Comparison of ENCODE assay signal across 1 cellular context in the genomic region with DNA sequence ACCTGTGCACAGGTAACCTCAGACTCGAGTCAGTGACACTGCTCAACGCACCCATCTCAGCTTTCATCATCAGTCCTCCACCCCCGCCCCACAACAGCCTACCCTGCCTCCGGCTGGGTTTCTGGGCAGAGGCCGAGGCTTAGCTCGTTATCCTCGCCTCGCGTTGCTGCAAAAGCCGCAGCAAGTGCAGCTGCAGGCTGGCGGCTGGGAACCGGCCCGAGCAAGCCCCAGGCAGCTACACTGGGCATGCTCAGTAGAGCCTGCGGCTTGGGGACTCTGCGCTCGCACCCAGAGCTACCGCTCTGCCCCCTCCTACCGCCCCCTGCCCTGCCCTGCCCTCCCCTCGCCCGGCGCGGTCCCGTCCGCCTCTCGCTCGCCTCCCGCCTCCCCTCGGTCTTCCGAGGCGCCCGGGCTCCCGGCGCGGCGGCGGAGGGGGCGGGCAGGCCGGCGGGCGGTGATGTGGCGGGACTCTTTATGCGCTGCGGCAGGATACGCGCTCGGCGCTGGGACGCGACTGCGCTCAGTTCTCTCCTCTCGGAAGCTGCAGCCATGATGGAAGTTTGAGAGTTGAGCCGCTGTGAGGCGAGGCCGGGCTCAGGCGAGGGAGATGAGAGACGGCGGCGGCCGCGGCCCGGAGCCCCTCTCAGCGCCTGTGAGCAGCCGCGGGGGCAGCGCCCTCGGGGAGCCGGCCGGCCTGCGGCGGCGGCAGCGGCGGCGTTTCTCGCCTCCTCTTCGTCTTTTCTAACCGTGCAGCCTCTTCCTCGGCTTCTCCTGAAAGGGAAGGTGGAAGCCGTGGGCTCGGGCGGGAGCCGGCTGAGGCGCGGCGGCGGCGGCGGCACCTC.
TF ChIP-seq lines count a peak whose summit lies in the region.

A gene with protein sequence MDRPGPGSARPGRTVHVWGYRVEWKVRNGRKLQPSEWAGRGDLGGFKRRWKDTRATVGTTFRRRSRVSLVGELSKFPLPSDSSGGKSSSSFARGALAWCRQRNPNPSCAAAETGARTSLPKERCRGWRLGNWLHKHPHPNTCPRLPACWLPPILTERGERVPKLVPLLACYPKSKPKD (minus strand): TSS at position 432 of the 842 bp plus-strand sequence. CDS start 1,046 bp downstream, outside the sequence.
TSS of gene PTEN (plus strand) at position 524 of the 842 bp plus-strand sequence. CDS start 845 bp downstream, outside the sequence.

TF ChIP-seq in GM12878, 131 proteins besides CTCF, POLR2A, EP300 and RAD21 (continued from another document and continues in another):
- TF ChIP-seq, protein P1, sequence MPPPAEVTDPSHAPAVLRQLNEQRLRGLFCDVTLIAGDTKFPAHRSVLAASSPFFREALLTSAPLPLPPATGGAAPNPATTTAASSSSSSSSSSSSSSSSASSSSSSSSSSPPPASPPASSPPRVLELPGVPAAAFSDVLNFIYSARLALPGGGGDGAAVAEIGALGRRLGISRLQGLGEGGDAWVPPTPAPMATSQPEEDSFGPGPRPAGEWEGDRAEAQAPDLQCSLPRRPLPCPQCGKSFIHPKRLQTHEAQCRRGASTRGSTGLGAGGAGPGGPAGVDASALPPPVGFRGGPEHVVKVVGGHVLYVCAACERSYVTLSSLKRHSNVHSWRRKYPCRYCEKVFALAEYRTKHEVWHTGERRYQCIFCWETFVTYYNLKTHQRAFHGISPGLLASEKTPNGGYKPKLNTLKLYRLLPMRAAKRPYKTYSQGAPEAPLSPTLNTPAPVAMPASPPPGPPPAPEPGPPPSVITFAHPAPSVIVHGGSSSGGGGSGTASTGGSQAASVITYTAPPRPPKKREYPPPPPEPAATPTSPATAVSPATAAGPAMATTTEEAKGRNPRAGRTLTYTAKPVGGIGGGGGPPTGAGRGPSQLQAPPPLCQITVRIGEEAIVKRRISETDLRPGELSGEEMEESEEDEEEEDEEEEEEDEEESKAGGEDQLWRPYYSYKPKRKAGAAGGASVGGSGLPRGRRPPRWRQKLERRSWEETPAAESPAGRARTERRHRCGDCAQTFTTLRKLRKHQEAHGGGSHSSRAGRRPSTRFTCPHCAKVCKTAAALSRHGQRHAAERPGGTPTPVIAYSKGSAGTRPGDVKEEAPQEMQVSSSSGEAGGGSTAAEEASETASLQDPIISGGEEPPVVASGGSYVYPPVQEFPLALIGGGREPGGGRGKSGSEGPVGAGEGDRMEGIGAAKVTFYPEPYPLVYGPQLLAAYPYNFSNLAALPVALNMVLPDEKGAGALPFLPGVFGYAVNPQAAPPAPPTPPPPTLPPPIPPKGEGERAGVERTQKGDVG (CRISPR knock-in tag; IDR thresholded peaks at IDR 0.05) = no peak
- no peak for TF ChIP-seq SIX5 (IDR thresholded peaks at IDR 0.05; ENCODE audit: low read depth, low read length, severe bottlenecking)
- TF ChIP-seq BCL11A (IDR thresholded peaks at IDR 0.05; ENCODE audit: low read depth, low read length) = no peak
- TF ChIP-seq, protein P2, sequence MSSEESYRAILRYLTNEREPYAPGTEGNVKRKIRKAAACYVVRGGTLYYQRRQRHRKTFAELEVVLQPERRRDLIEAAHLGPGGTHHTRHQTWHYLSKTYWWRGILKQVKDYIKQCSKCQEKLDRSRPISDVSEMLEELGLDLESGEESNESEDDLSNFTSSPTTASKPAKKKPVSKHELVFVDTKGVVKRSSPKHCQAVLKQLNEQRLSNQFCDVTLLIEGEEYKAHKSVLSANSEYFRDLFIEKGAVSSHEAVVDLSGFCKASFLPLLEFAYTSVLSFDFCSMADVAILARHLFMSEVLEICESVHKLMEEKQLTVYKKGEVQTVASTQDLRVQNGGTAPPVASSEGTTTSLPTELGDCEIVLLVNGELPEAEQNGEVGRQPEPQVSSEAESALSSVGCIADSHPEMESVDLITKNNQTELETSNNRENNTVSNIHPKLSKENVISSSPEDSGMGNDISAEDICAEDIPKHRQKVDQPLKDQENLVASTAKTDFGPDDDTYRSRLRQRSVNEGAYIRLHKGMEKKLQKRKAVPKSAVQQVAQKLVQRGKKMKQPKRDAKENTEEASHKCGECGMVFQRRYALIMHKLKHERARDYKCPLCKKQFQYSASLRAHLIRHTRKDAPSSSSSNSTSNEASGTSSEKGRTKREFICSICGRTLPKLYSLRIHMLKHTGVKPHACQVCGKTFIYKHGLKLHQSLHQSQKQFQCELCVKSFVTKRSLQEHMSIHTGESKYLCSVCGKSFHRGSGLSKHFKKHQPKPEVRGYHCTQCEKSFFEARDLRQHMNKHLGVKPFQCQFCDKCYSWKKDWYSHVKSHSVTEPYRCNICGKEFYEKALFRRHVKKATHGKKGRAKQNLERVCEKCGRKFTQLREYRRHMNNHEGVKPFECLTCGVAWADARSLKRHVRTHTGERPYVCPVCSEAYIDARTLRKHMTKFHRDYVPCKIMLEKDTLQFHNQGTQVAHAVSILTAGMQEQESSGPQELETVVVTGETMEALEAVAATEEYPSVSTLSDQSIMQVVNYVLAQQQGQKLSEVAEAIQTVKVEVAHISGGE (CRISPR knock-in tag; IDR thresholded peaks at IDR 0.05) = no peak
- peak; percentile 36 to 37; a peak in 3 of 4 replicates for TF ChIP-seq IKZF2 (IDR thresholded peaks at IDR 0.05)
- TF ChIP-seq, protein P3, sequence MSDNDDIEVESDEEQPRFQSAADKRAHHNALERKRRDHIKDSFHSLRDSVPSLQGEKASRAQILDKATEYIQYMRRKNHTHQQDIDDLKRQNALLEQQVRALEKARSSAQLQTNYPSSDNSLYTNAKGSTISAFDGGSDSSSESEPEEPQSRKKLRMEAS (IDR thresholded peaks at IDR 0.05; ENCODE audit: low read depth, low read length) = peak; percentile 82
- TF ChIP-seq IKZF1 (conservative IDR thresholded peaks at IDR 0.05) = peak; percentile 93
- TF ChIP-seq SMAD5 (IDR thresholded peaks at IDR 0.05; ENCODE audit: low read depth) = no peak
- no peak for TF ChIP-seq NR2C2 (IDR thresholded peaks at IDR 0.05; ENCODE audit: borderline replicate concordance, control insufficient read depth, insufficient read length, low read depth)
- TF ChIP-seq TCF12 (IDR thresholded peaks at IDR 0.05; ENCODE audit: low read depth, low read length) = peak; percentile 47; the same call in 1 of the 2 replicates
- peak; percentile 77 for TF ChIP-seq BCL3 (IDR thresholded peaks at IDR 0.05; ENCODE audit: borderline replicate concordance, insufficient read depth, low read depth, low read length, poor library complexity, severe bottlenecking)
- peak; percentile 24 to 75 for TF ChIP-seq EGR1 (IDR thresholded peaks at IDR 0.05; ENCODE audit: borderline replicate concordance in 1 of 2, low read depth in 2 of 2, low read length in 2 of 2)
- TF ChIP-seq NFYA (IDR thresholded peaks at IDR 0.05; ENCODE audit: borderline replicate concordance, low read depth, low read length) = no peak
- TF ChIP-seq MTA3 (IDR thresholded peaks at IDR 0.05; ENCODE audit: borderline replicate concordance, low read length) = no peak
- no peak for TF ChIP-seq PAX8 (IDR thresholded peaks at IDR 0.05)
- TF ChIP-seq SRF (IDR thresholded peaks at IDR 0.05; ENCODE audit: low read depth in 2 of 2, low read length in 2 of 2) = peak in 1 of 2 experiments; percentile 68; a peak in 1 of 4 replicates
- TF ChIP-seq, protein P4, sequence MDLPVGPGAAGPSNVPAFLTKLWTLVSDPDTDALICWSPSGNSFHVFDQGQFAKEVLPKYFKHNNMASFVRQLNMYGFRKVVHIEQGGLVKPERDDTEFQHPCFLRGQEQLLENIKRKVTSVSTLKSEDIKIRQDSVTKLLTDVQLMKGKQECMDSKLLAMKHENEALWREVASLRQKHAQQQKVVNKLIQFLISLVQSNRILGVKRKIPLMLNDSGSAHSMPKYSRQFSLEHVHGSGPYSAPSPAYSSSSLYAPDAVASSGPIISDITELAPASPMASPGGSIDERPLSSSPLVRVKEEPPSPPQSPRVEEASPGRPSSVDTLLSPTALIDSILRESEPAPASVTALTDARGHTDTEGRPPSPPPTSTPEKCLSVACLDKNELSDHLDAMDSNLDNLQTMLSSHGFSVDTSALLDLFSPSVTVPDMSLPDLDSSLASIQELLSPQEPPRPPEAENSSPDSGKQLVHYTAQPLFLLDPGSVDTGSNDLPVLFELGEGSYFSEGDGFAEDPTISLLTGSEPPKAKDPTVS (IDR thresholded peaks at IDR 0.05; ENCODE audit: low read depth, low read length) = no peak
- TF ChIP-seq CBX3 (IDR thresholded peaks at IDR 0.05; ENCODE audit: borderline replicate concordance, low read depth) = no peak
- no peak for TF ChIP-seq FOXK2 (IDR thresholded peaks at IDR 0.05)
- TF ChIP-seq E2F4 (IDR thresholded peaks at IDR 0.05; ENCODE audit: low read depth, low read length) = no peak
- peak; percentile 84 for TF ChIP-seq ZNF207 (IDR thresholded peaks at IDR 0.05; ENCODE audit: borderline replicate concordance)
- peak; percentile 38; the same call in 1 of the 2 replicates for TF ChIP-seq CBFB (IDR thresholded peaks at IDR 0.05; ENCODE audit: low read depth)
- TF ChIP-seq, protein P5, sequence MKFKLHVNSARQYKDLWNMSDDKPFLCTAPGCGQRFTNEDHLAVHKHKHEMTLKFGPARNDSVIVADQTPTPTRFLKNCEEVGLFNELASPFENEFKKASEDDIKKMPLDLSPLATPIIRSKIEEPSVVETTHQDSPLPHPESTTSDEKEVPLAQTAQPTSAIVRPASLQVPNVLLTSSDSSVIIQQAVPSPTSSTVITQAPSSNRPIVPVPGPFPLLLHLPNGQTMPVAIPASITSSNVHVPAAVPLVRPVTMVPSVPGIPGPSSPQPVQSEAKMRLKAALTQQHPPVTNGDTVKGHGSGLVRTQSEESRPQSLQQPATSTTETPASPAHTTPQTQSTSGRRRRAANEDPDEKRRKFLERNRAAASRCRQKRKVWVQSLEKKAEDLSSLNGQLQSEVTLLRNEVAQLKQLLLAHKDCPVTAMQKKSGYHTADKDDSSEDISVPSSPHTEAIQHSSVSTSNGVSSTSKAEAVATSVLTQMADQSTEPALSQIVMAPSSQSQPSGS (IDR thresholded peaks at IDR 0.05; ENCODE audit: low read length) = no peak
- TF ChIP-seq ZSCAN29 (IDR thresholded peaks at IDR 0.05) = peak; percentile 69
- TF ChIP-seq NR2F1 (conservative IDR thresholded peaks at IDR 0.05) = peak; percentile 77; the same call in 1 of the 2 replicates
- no peak for TF ChIP-seq ZNF622 (IDR thresholded peaks at IDR 0.05)
- TF ChIP-seq GATAD2B (conservative IDR thresholded peaks at IDR 0.05; ENCODE audit: low read depth) = peak; percentile 86
- no peak for TF ChIP-seq ZBED1 (IDR thresholded peaks at IDR 0.05; ENCODE audit: borderline replicate concordance)
- TF ChIP-seq RCOR1 (conservative IDR thresholded peaks at IDR 0.05; ENCODE audit: low read depth, low read length) = peak; percentile 83; the same call in 1 of the 2 replicates
- TF ChIP-seq SKIL (IDR thresholded peaks at IDR 0.05; ENCODE audit: low read depth, poor library complexity, severe bottlenecking) = no peak
- peak; percentile 63 for TF ChIP-seq BACH1 (IDR thresholded peaks at IDR 0.05; ENCODE audit: borderline replicate concordance)
- peak; percentile 82 for TF ChIP-seq TARDBP (IDR thresholded peaks at IDR 0.05; ENCODE audit: borderline replicate concordance)
- no peak for TF ChIP-seq NFIC (IDR thresholded peaks at IDR 0.05; ENCODE audit: low read depth, low read length)
- no peak for TF ChIP-seq MTA2 (IDR thresholded peaks at IDR 0.05; ENCODE audit: low read depth)
- no peak for TF ChIP-seq GABPA (IDR thresholded peaks at IDR 0.05; ENCODE audit: low read depth)
- TF ChIP-seq ZNF274 (IDR thresholded peaks at IDR 0.05; ENCODE audit: insufficient read depth, insufficient read length) = no peak
- peak; percentile 87; the same call in 1 of the 2 replicates for TF ChIP-seq DPF2 (IDR thresholded peaks at IDR 0.05)
- peak; percentile 79 for TF ChIP-seq RUNX3 (IDR thresholded peaks at IDR 0.05; ENCODE audit: low read length)
- TF ChIP-seq, protein P6, sequence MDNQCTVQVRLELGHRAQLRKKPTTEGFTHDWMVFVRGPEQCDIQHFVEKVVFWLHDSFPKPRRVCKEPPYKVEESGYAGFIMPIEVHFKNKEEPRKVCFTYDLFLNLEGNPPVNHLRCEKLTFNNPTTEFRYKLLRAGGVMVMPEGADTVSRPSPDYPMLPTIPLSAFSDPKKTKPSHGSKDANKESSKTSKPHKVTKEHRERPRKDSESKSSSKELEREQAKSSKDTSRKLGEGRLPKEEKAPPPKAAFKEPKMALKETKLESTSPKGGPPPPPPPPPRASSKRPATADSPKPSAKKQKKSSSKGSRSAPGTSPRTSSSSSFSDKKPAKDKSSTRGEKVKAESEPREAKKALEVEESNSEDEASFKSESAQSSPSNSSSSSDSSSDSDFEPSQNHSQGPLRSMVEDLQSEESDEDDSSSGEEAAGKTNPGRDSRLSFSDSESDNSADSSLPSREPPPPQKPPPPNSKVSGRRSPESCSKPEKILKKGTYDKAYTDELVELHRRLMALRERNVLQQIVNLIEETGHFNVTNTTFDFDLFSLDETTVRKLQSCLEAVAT (IDR thresholded peaks at IDR 0.05) = peak; percentile 51; the same call in 1 of the 2 replicates
- no peak for TF ChIP-seq JUNB (IDR thresholded peaks at IDR 0.05)
- 0 out of 4 replicates have a peak, but pooled peaks of 1 of the 2 experiments have one; percentile 26 for TF ChIP-seq ETV6 (conservative IDR thresholded peaks at IDR 0.05 in 1 of 2, IDR thresholded peaks at IDR 0.05 in 1 of 2; ENCODE audit: borderline replicate concordance in 1 of 2, low read depth in 1 of 2)
- peak; percentile 61 for TF ChIP-seq NR2C1 (IDR thresholded peaks at IDR 0.05)
- no peak for TF ChIP-seq ZZZ3 (IDR thresholded peaks at IDR 0.05; ENCODE audit: control insufficient read depth, insufficient read length, low read depth)
